In the genomic region with DNA sequence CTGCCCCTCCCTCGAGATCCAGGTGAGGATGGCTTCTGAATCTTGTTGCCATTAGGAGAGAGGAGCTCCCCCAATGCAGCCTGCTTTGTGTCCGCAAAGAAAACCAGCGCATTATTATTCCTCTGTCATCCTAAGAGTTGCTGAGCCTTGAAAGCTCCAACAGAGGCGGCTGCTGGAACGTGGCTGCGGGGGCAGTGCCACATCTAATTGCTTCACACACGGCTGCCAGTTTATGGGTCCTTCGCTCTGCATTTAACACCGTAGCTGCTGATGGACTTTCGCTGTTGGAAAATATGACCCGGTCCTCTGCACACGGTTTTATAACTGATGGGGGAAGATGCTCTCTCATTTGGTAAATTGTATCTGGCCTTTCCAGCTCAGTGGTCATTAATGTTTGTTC, we compare ENCODE assay signal across 12 cellular contexts.
"Had no signal": no experiment of that assay in that cellular context is flagged by ENCODE, and none has a peak within 500 bp of the region (broad histone marks: within the 10 kb centered on the region; RNA-seq: fewer than 3 reads in every experiment).

No MANE protein-coding gene starts in this region.

- FAIRE-seq: endothelial cell of umbilical vein, islet of Langerhans, small intestine had no signal

- DNase-seq: activated CD4-positive, alpha-beta T cell treated with anti-CD3 and anti-CD28 coated beads for 1 hour; activated CD4-positive, alpha-beta T cell treated with anti-CD3 and anti-CD28 coated beads, Interleukin-2, amount 50 U/mL, for 48 hours; activated CD8-positive, alpha-beta memory T cell treated with anti-CD3 and anti-CD28 coated beads, Interleukin-2, amount 10 ng/mL, durations not matched to agents 7 days and 5 days; activated gamma-delta T cell; activated T-cell treated with anti-CD3 and anti-CD28 coated beads, Interleukin-2, amount 50 U/mL, for 4 hours; foreskin melanocyte; heart right ventricle; left lung; small intestine; tibial artery had no signal

- ATAC-seq: activated CD8-positive, alpha-beta memory T cell treated with anti-CD3 and anti-CD28 coated beads, Interleukin-2, amount 10 ng/mL, durations not matched to agents 7 days and 5 days; activated T-cell treated with anti-CD3 and anti-CD28 coated beads, Interleukin-2, amount 50 U/mL, for 4 hours; heart right ventricle; left lung had no signal
